Comparison of ENCODE assay signal across 1 cellular context in the genomic region with DNA sequence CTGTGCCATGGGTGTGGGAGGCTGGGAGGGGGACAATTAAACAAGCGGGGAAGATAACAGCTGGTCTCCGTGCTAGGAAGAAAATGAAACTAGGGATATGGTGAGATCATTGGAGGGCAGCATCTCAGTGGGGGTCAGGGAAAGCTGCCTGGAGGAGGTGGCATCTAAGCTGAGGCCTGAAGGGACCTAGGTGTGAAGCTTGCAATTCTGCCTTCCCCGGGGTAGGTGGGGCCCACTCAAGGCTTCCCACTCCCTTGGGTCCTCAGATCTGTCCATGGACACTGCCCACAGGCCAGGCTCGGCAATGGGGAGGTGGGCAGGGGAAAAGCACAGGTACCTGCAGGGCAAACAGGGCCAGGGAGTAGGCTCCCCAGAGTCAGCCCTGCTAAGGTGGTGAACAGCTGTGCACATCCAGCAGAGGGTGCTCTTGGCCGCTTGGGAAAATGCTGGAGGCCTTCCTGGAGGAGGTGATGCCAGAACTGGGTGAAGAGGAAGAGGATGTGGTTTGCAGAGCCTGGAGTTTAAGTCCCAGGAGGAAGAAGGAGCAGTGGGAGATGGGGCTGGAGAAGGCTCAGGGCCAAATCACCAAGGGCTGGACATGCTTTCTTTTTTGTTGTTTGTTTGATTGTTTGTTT.
TF ChIP-seq lines count a peak whose summit lies in the region.

No MANE protein-coding gene starts in this region.

TF ChIP-seq in K562, 482 proteins besides CTCF, POLR2A, EP300 and RAD21 (continued from another document and continues in another):
- TF ChIP-seq, protein P1, sequence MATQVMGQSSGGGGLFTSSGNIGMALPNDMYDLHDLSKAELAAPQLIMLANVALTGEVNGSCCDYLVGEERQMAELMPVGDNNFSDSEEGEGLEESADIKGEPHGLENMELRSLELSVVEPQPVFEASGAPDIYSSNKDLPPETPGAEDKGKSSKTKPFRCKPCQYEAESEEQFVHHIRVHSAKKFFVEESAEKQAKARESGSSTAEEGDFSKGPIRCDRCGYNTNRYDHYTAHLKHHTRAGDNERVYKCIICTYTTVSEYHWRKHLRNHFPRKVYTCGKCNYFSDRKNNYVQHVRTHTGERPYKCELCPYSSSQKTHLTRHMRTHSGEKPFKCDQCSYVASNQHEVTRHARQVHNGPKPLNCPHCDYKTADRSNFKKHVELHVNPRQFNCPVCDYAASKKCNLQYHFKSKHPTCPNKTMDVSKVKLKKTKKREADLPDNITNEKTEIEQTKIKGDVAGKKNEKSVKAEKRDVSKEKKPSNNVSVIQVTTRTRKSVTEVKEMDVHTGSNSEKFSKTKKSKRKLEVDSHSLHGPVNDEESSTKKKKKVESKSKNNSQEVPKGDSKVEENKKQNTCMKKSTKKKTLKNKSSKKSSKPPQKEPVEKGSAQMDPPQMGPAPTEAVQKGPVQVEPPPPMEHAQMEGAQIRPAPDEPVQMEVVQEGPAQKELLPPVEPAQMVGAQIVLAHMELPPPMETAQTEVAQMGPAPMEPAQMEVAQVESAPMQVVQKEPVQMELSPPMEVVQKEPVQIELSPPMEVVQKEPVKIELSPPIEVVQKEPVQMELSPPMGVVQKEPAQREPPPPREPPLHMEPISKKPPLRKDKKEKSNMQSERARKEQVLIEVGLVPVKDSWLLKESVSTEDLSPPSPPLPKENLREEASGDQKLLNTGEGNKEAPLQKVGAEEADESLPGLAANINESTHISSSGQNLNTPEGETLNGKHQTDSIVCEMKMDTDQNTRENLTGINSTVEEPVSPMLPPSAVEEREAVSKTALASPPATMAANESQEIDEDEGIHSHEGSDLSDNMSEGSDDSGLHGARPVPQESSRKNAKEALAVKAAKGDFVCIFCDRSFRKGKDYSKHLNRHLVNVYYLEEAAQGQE (CRISPR knock-in tag; IDR thresholded peaks at IDR 0.05; ENCODE audit: low read depth) = no peak
- TF ChIP-seq, protein P2, sequence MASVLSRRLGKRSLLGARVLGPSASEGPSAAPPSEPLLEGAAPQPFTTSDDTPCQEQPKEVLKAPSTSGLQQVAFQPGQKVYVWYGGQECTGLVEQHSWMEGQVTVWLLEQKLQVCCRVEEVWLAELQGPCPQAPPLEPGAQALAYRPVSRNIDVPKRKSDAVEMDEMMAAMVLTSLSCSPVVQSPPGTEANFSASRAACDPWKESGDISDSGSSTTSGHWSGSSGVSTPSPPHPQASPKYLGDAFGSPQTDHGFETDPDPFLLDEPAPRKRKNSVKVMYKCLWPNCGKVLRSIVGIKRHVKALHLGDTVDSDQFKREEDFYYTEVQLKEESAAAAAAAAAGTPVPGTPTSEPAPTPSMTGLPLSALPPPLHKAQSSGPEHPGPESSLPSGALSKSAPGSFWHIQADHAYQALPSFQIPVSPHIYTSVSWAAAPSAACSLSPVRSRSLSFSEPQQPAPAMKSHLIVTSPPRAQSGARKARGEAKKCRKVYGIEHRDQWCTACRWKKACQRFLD (CRISPR knock-in tag; IDR thresholded peaks at IDR 0.05) = no peak
- TF ChIP-seq, protein P3, sequence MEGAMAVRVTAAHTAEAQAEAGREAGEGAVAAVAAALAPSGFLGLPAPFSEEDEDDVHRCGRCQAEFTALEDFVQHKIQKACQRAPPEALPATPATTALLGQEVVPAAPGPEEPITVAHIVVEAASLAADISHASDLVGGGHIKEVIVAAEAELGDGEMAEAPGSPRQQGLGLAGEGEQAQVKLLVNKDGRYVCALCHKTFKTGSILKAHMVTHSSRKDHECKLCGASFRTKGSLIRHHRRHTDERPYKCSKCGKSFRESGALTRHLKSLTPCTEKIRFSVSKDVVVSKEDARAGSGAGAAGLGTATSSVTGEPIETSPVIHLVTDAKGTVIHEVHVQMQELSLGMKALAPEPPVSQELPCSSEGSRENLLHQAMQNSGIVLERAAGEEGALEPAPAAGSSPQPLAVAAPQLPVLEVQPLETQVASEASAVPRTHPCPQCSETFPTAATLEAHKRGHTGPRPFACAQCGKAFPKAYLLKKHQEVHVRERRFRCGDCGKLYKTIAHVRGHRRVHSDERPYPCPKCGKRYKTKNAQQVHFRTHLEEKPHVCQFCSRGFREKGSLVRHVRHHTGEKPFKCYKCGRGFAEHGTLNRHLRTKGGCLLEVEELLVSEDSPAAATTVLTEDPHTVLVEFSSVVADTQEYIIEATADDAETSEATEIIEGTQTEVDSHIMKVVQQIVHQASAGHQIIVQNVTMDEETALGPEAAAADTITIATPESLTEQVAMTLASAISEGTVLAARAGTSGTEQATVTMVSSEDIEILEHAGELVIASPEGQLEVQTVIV (CRISPR knock-in tag; IDR thresholded peaks at IDR 0.05; ENCODE audit: borderline replicate concordance) = no peak
- no peak for TF ChIP-seq CSDE1 (IDR thresholded peaks at IDR 0.05)
- TF ChIP-seq MTF1 (CRISPR knock-in tag; IDR thresholded peaks at IDR 0.05; ENCODE audit: borderline replicate concordance) = no peak
- no peak for TF ChIP-seq CHD4 (IDR thresholded peaks at IDR 0.05; ENCODE audit: insufficient read depth, insufficient replicate concordance, low read depth, low read length, poor library complexity, severe bottlenecking)
- TF ChIP-seq CBX1 (IDR thresholded peaks at IDR 0.05; ENCODE audit: low read depth) = peak; percentile 53; the same call in 1 of the 2 replicates
- TF ChIP-seq POLR2B (IDR thresholded peaks at IDR 0.05; ENCODE audit: low read depth, partially characterized antibody) = no peak
- TF ChIP-seq, protein P4, sequence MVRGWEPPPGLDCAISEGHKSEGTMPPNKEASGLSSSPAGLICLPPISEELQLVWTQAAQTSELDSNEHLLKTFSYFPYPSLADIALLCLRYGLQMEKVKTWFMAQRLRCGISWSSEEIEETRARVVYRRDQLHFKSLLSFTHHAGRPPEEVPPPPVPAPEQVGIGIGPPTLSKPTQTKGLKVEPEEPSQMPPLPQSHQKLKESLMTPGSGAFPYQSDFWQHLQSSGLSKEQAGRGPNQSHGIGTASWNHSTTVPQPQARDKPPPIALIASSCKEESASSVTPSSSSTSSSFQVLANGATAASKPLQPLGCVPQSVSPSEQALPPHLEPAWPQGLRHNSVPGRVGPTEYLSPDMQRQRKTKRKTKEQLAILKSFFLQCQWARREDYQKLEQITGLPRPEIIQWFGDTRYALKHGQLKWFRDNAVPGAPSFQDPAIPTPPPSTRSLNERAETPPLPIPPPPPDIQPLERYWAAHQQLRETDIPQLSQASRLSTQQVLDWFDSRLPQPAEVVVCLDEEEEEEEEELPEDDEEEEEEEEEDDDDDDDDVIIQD (CRISPR knock-in tag; IDR thresholded peaks at IDR 0.05) = no peak
- TF ChIP-seq, protein P5, sequence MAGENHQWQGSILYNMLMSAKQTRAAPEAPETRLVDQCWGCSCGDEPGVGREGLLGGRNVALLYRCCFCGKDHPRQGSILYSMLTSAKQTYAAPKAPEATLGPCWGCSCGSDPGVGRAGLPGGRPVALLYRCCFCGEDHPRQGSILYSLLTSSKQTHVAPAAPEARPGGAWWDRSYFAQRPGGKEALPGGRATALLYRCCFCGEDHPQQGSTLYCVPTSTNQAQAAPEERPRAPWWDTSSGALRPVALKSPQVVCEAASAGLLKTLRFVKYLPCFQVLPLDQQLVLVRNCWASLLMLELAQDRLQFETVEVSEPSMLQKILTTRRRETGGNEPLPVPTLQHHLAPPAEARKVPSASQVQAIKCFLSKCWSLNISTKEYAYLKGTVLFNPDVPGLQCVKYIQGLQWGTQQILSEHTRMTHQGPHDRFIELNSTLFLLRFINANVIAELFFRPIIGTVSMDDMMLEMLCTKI (IDR thresholded peaks at IDR 0.05; ENCODE audit: partially characterized antibody) = no peak
- TF ChIP-seq, protein P6, sequence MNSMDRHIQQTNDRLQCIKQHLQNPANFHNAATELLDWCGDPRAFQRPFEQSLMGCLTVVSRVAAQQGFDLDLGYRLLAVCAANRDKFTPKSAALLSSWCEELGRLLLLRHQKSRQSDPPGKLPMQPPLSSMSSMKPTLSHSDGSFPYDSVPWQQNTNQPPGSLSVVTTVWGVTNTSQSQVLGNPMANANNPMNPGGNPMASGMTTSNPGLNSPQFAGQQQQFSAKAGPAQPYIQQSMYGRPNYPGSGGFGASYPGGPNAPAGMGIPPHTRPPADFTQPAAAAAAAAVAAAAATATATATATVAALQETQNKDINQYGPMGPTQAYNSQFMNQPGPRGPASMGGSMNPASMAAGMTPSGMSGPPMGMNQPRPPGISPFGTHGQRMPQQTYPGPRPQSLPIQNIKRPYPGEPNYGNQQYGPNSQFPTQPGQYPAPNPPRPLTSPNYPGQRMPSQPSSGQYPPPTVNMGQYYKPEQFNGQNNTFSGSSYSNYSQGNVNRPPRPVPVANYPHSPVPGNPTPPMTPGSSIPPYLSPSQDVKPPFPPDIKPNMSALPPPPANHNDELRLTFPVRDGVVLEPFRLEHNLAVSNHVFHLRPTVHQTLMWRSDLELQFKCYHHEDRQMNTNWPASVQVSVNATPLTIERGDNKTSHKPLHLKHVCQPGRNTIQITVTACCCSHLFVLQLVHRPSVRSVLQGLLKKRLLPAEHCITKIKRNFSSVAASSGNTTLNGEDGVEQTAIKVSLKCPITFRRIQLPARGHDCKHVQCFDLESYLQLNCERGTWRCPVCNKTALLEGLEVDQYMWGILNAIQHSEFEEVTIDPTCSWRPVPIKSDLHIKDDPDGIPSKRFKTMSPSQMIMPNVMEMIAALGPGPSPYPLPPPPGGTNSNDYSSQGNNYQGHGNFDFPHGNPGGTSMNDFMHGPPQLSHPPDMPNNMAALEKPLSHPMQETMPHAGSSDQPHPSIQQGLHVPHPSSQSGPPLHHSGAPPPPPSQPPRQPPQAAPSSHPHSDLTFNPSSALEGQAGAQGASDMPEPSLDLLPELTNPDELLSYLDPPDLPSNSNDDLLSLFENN (IDR thresholded peaks at IDR 0.05; ENCODE audit: low read depth in 2 of 2, low read length in 2 of 2) = no peak
- TF ChIP-seq, protein P7, sequence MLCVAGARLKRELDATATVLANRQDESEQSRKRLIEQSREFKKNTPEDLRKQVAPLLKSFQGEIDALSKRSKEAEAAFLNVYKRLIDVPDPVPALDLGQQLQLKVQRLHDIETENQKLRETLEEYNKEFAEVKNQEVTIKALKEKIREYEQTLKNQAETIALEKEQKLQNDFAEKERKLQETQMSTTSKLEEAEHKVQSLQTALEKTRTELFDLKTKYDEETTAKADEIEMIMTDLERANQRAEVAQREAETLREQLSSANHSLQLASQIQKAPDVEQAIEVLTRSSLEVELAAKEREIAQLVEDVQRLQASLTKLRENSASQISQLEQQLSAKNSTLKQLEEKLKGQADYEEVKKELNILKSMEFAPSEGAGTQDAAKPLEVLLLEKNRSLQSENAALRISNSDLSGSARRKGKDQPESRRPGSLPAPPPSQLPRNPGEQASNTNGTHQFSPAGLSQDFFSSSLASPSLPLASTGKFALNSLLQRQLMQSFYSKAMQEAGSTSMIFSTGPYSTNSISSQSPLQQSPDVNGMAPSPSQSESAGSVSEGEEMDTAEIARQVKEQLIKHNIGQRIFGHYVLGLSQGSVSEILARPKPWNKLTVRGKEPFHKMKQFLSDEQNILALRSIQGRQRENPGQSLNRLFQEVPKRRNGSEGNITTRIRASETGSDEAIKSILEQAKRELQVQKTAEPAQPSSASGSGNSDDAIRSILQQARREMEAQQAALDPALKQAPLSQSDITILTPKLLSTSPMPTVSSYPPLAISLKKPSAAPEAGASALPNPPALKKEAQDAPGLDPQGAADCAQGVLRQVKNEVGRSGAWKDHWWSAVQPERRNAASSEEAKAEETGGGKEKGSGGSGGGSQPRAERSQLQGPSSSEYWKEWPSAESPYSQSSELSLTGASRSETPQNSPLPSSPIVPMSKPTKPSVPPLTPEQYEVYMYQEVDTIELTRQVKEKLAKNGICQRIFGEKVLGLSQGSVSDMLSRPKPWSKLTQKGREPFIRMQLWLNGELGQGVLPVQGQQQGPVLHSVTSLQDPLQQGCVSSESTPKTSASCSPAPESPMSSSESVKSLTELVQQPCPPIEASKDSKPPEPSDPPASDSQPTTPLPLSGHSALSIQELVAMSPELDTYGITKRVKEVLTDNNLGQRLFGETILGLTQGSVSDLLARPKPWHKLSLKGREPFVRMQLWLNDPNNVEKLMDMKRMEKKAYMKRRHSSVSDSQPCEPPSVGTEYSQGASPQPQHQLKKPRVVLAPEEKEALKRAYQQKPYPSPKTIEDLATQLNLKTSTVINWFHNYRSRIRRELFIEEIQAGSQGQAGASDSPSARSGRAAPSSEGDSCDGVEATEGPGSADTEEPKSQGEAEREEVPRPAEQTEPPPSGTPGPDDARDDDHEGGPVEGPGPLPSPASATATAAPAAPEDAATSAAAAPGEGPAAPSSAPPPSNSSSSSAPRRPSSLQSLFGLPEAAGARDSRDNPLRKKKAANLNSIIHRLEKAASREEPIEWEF (CRISPR knock-in tag; IDR thresholded peaks at IDR 0.05) = no peak
- TF ChIP-seq, protein P8, sequence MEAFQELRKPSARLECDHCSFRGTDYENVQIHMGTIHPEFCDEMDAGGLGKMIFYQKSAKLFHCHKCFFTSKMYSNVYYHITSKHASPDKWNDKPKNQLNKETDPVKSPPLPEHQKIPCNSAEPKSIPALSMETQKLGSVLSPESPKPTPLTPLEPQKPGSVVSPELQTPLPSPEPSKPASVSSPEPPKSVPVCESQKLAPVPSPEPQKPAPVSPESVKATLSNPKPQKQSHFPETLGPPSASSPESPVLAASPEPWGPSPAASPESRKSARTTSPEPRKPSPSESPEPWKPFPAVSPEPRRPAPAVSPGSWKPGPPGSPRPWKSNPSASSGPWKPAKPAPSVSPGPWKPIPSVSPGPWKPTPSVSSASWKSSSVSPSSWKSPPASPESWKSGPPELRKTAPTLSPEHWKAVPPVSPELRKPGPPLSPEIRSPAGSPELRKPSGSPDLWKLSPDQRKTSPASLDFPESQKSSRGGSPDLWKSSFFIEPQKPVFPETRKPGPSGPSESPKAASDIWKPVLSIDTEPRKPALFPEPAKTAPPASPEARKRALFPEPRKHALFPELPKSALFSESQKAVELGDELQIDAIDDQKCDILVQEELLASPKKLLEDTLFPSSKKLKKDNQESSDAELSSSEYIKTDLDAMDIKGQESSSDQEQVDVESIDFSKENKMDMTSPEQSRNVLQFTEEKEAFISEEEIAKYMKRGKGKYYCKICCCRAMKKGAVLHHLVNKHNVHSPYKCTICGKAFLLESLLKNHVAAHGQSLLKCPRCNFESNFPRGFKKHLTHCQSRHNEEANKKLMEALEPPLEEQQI (IDR thresholded peaks at IDR 0.05) = no peak
- no peak for TF ChIP-seq OTX1 (CRISPR knock-in tag; IDR thresholded peaks at IDR 0.05)
- TF ChIP-seq PHB2 (IDR thresholded peaks at IDR 0.05; ENCODE audit: low read depth) = no peak
- no peak for TF ChIP-seq YBX1 (IDR thresholded peaks at IDR 0.05)
- TF ChIP-seq, protein P9, sequence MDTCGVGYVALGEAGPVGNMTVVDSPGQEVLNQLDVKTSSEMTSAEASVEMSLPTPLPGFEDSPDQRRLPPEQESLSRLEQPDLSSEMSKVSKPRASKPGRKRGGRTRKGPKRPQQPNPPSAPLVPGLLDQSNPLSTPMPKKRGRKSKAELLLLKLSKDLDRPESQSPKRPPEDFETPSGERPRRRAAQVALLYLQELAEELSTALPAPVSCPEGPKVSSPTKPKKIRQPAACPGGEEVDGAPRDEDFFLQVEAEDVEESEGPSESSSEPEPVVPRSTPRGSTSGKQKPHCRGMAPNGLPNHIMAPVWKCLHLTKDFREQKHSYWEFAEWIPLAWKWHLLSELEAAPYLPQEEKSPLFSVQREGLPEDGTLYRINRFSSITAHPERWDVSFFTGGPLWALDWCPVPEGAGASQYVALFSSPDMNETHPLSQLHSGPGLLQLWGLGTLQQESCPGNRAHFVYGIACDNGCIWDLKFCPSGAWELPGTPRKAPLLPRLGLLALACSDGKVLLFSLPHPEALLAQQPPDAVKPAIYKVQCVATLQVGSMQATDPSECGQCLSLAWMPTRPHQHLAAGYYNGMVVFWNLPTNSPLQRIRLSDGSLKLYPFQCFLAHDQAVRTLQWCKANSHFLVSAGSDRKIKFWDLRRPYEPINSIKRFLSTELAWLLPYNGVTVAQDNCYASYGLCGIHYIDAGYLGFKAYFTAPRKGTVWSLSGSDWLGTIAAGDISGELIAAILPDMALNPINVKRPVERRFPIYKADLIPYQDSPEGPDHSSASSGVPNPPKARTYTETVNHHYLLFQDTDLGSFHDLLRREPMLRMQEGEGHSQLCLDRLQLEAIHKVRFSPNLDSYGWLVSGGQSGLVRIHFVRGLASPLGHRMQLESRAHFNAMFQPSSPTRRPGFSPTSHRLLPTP (IDR thresholded peaks at IDR 0.05; ENCODE audit: borderline replicate concordance, extremely low read depth, insufficient read length) = peak; percentile 77
